ENCODE assay signal across 15 cellular contexts in genomic region chr1:41367102-41367537, GRCh38. TPM values are rescaled to one million over a fixed set of nuclear protein-coding genes. Genes with fewer than 3 reads are reported as not detected.
DNase-seq lines count a peak whose midpoint lies in the region; ATAC-seq and TF ChIP-seq lines count a peak whose summit lies in the region.
"Had no signal": no experiment of that assay in that cellular context is flagged by ENCODE, and none has a peak within 500 bp of the region (broad histone marks: within the 10 kb centered on the region; RNA-seq: fewer than 3 reads in every experiment).

No MANE protein-coding gene starts in this region.

- no peak for TF ChIP-seq POLR2A in uterus (IDR thresholded peaks at IDR 0.05)

- H3K4me1 ChIP-seq in cardiac muscle cell (ENCODE audit: low read depth): peaks cover 59% of the 10 kb centered on the region
- peaks cover 32% of the 10 kb centered on the region for H3K4me1 ChIP-seq in lower lobe of right lung
- peaks cover 0 to 14% of the 10 kb centered on the region in 2 donors for H3K4me1 ChIP-seq in uterus
- peaks cover 14% of the 10 kb centered on the region for H3K4me1 ChIP-seq in Caco-2

- no peak for ATAC-seq in lower lobe of right lung
- ATAC-seq in GM19397 (IDR thresholded peaks at IDR 0.05; ENCODE audit: unreplicated experiment): no peak
- ATAC-seq: activated CD8-positive, alpha-beta memory T cell treated with anti-CD3 and anti-CD28 coated beads, Interleukin-2, amount 10 ng/mL, durations not matched to agents 7 days and 5 days; HepG2 had no signal

- H3K4me3 Mint-ChIP-seq in Caco-2 (ENCODE audit: unreplicated experiment): no peak overlapping the region
- H3K4me3 Mint-ChIP-seq: activated CD8-positive, alpha-beta memory T cell treated with anti-CD3 and anti-CD28 coated beads, Interleukin-2, amount 10 ng/mL, durations not matched to agents 7 days and 5 days had no signal

- no peaks in the 10 kb centered on the region for H3K9me3 Mint-ChIP-seq in Caco-2 (ENCODE audit: unreplicated experiment)
- H3K9me3 Mint-ChIP-seq: stimulated activated memory B cell treated with anti-CD40 and anti-IgM and Interleukin-4, amounts not matched to agents 10 μg/mL and 1 μg/mL and 100 μg/mL, for 72 hours had no signal

- H3K4me3 ChIP-seq in cardiac muscle cell (peak overlapping the region; percentile 35), lower lobe of right lung (peak overlapping the region; percentile 48), uterus (no peak overlapping the region), Caco-2 (ENCODE audit: low read depth, low read length) (no peak overlapping the region)
- H3K4me3 ChIP-seq: lung had no signal

- no peak overlapping the region for H3K27ac ChIP-seq in cardiac muscle cell
- H3K27ac ChIP-seq in VCaP: peak overlapping the region; percentile 73; the same call in 1 of the 2 replicates
- H3K27ac ChIP-seq in lower lobe of right lung: no peak overlapping the region
- no peak overlapping the region for H3K27ac ChIP-seq in uterus
- H3K27ac ChIP-seq: brain microvascular endothelial cell had no signal

- no peak for TF ChIP-seq CTCF in cardiac muscle cell (IDR thresholded peaks at IDR 0.05; ENCODE audit: low read depth, low read length)
- no peak for TF ChIP-seq CTCF in VCaP (conservative IDR thresholded peaks at IDR 0.05)
- TF ChIP-seq CTCF in lower lobe of right lung (IDR thresholded peaks at IDR 0.05): no peak
- no peak for TF ChIP-seq CTCF in uterus (IDR thresholded peaks at IDR 0.05)
- TF ChIP-seq CTCF in Caco-2 (IDR thresholded peaks at IDR 0.05; ENCODE audit: insufficient read depth in 1 of 2, low read depth in 1 of 2, low read length in 1 of 2, severe bottlenecking in 1 of 2, unreplicated experiment in 1 of 2): no peak

- no TSS peak for BruUV-seq in Caco-2 (replicated peaks; lab: Mats Ljungman, UMichigan)

- H3K36me3 Mint-ChIP-seq in Caco-2 (ENCODE audit: insufficient read depth, unreplicated experiment): no peaks in the 10 kb centered on the region
- H3K36me3 Mint-ChIP-seq: activated CD8-positive, alpha-beta memory T cell treated with anti-CD3 and anti-CD28 coated beads, Interleukin-2, amount 10 ng/mL, durations not matched to agents 7 days and 5 days; stimulated activated memory B cell treated with anti-CD40 and anti-IgM and Interleukin-4, amounts not matched to agents 10 μg/mL and 1 μg/mL and 100 μg/mL, for 72 hours had no signal

- peaks cover 3% of the 10 kb centered on the region for H3K27me3 Mint-ChIP-seq in Caco-2 (ENCODE audit: insufficient read depth, unreplicated experiment)

- intact Hi-C loops in cardiac septum (cut with DNase I): no loop called here
- intact Hi-C loops in lower lobe of right lung (cut with DNase I): no loop called here
- intact Hi-C loops in uterus (cut with DNase I; ENCODE audit: low total_unique reads): no loop called here
- intact Hi-C loops in Caco-2 (cut with micrococcal nuclease; ENCODE audit: unreplicated experiment): no loop called here

- H3K36me3 ChIP-seq in cardiac muscle cell (no peaks in the 10 kb centered on the region), lower lobe of right lung (no peaks in the 10 kb centered on the region), uterus (no peaks in the 10 kb centered on the region), Caco-2 (ENCODE audit: control insufficient read depth, insufficient read depth, low read length) (no peaks in the 10 kb centered on the region)
- H3K36me3 ChIP-seq: brain microvascular endothelial cell had no signal

- CTCF ChIA-PET in Caco-2 (lab: Charles Lee): no interaction called here

- POLR2A ChIA-PET in Caco-2 (lab: Charles Lee): no interaction called here

- H3K4me1 Mint-ChIP-seq in Caco-2 (ENCODE audit: low read depth, unreplicated experiment): peaks cover 14% of the 10 kb centered on the region

- H3K27me3 ChIP-seq in cardiac muscle cell (peaks cover 15% of the 10 kb centered on the region), lower lobe of right lung (ENCODE audit: low read depth) (peaks cover 43% of the 10 kb centered on the region), uterus (no peaks in the 10 kb centered on the region), Caco-2 (replicated peaks; ENCODE audit: control insufficient read depth, insufficient read depth, low read length) (no peaks in the 10 kb centered on the region; the same call in 1 of the 2 replicates)

- no peak overlapping the region for H3K27ac Mint-ChIP-seq in Caco-2 (ENCODE audit: unreplicated experiment)
- H3K27ac Mint-ChIP-seq: activated CD8-positive, alpha-beta memory T cell treated with anti-CD3 and anti-CD28 coated beads, Interleukin-2, amount 10 ng/mL, durations not matched to agents 7 days and 5 days; stimulated activated memory B cell treated with anti-CD40 and anti-IgM and Interleukin-4, amounts not matched to agents 10 μg/mL and 1 μg/mL and 100 μg/mL, for 72 hours had no signal

- DNase-seq in cardiac muscle cell (ENCODE audit: low read depth in 1 of 2, low spot score in 1 of 2) (no peak), cardiac septum (ENCODE audit: low spot score) (no peak), lower lobe of right lung (no peak), uterus (no peak), Caco-2 (no peak)
- no peak for DNase-seq in stimulated activated CD8-positive, alpha-beta memory T cell treated with anti-CD3 and anti-CD28 coated beads, Interleukin-4, amount 100 ng/mL, for 48 hours
- DNase-seq: activated CD8-positive, alpha-beta memory T cell treated with anti-CD3 and anti-CD28 coated beads, Interleukin-2, amount 10 ng/mL, durations not matched to agents 7 days and 5 days; brain microvascular endothelial cell had no signal

- H3K9me3 ChIP-seq in cardiac muscle cell (ENCODE audit: low read depth) (no peaks in the 10 kb centered on the region), lower lobe of right lung (no peaks in the 10 kb centered on the region), uterus (no peaks in the 10 kb centered on the region), Caco-2 (no peaks in the 10 kb centered on the region)

RNA-seq across cellular contexts. Expression of gene FOXO6, which starts 5.9 kb away (rescaled TPM):
- total RNA-seq in cardiac muscle cell (9.9 and 18.2 TPM in 2 replicates), cardiac septum (2.0 TPM), lower lobe of right lung (0.92 TPM), uterus (10 to 100 TPM in 1 of 4 donors, 1 to 10 TPM in 2, not detected in 1; 3.9 to 20.1 (median 7.6) TPM), Caco-2 (2022) (0.42 and 0.59 TPM in 2 replicates)
- polyA plus RNA-seq in cardiac muscle cell: 10.7 and 18.6 TPM in 2 replicates
- total RNA-seq: activated CD8-positive, alpha-beta memory T cell treated with anti-CD3 and anti-CD28 coated beads, Interleukin-2, amount 10 ng/mL, durations not matched to agents 7 days and 5 days; fibroblast of villous mesenchyme; T-helper 1 cell treated with Interleukin-12 subunit alpha and Interleukin-12 subunit beta and Interleukin-4 antibody, amounts not matched to agents 30 ng/mL and 1 ng/mL, for 36 hours had no signal
- polyA plus RNA-seq: HepG2 had no signal

Comparison
In these comparisons a context has a peak if more than half of its experiments do, and no peak if none do; other contexts are left out.
1. H3K4me3 ChIP-seq: peak in cardiac muscle cell (single experiment) and lower lobe of right lung (single experiment); none in uterus (0 of 2) and Caco-2 (single experiment).